20 cellular contexts compared by ENCODE assay signal in genomic region chr13:20482818-20483217, GRCh38. TPM values are rescaled to one million over a fixed set of nuclear protein-coding genes. Genes with fewer than 3 reads are reported as not detected.
A peak's percentile ranks its signal among the peaks of the same experiment; 100 is the strongest.
DNase-seq lines count a peak whose midpoint lies in the region; ATAC-seq, FAIRE-seq and TF ChIP-seq lines count a peak whose summit lies in the region.
"Had no signal": no experiment of that assay in that cellular context is flagged by ENCODE, and none has a peak within 500 bp of the region (broad histone marks: within the 10 kb centered on the region; RNA-seq: fewer than 3 reads in every experiment).

No MANE protein-coding gene starts in this region.

- H3K9me3 Mint-ChIP-seq in Calu3 (ENCODE audit: low read depth, unreplicated experiment) (no peaks in the 10 kb centered on the region), progenitor cell of endocrine pancreas (ENCODE audit: low read depth) (no peaks in the 10 kb centered on the region)
- H3K9me3 Mint-ChIP-seq: HFFc6 had no signal

- H3K4me3 Mint-ChIP-seq in Calu3 (ENCODE audit: low read depth, unreplicated experiment) (peak overlapping the region; percentile 50), progenitor cell of endocrine pancreas (ENCODE audit: low read depth) (no peak overlapping the region)
- H3K4me3 Mint-ChIP-seq: HFFc6 had no signal

- no peak overlapping the region for H3K4me3 ChIP-seq in body of pancreas
- H3K4me3 ChIP-seq: K562 had no signal

- TF ChIP-seq CTCF in Calu3 (IDR thresholded peaks at IDR 0.05; ENCODE audit: unreplicated experiment) (no peak), body of pancreas (IDR thresholded peaks at IDR 0.05) (no peak), progenitor cell of endocrine pancreas (IDR thresholded peaks at IDR 0.05; ENCODE audit: unreplicated experiment) (no peak)

- H3K4me1 ChIP-seq in body of pancreas: no peaks in the 10 kb centered on the region

- intact Hi-C loops in Calu3 (cut with micrococcal nuclease; ENCODE audit: unreplicated experiment) (loop anchor here (10.0 kb wide), 3 partner anchors 68 to 158 kb away; no protein-coding TSS in a partner anchor), body of pancreas (cut with DNase I) (no loop called here)

- no TSS peak for BruUV-seq in Calu3 (replicated peaks; lab: Mats Ljungman, UMichigan)

- peak overlapping the region in 3 of 4 donors; percentile 41 to 80 (median 52) for H3K27ac ChIP-seq in body of pancreas
- H3K27ac ChIP-seq: HL-60 had no signal

- no peaks in the 10 kb centered on the region for H3K9me3 ChIP-seq in body of pancreas

- peaks cover 7% of the 10 kb centered on the region for H3K4me1 Mint-ChIP-seq in Calu3 (ENCODE audit: low read depth, unreplicated experiment)
- H3K4me1 Mint-ChIP-seq in progenitor cell of endocrine pancreas (ENCODE audit: low read depth): peaks cover 16% of the 10 kb centered on the region

- peak; percentile 79 for FAIRE-seq in islet of Langerhans (lab: Jason Lieb, UNC)
- FAIRE-seq: H1, K562, RCC 7860 had no signal

- H3K27ac Mint-ChIP-seq in Calu3 (ENCODE audit: unreplicated experiment): peak overlapping the region; percentile 12
- peak overlapping the region; percentile 60 for H3K27ac Mint-ChIP-seq in progenitor cell of endocrine pancreas
- H3K27ac Mint-ChIP-seq: HFFc6 had no signal

- H3K36me3 Mint-ChIP-seq in Calu3 (ENCODE audit: insufficient read depth, unreplicated experiment) (peaks cover 6% of the 10 kb centered on the region), progenitor cell of endocrine pancreas (ENCODE audit: insufficient read depth) (no peaks in the 10 kb centered on the region)

- no peaks in the 10 kb centered on the region for H3K27me3 Mint-ChIP-seq in Calu3 (ENCODE audit: unreplicated experiment)
- H3K27me3 Mint-ChIP-seq in progenitor cell of endocrine pancreas: peaks cover 5% of the 10 kb centered on the region

- H3K36me3 ChIP-seq in body of pancreas (replicated peaks in 1 of 2; ENCODE audit: insufficient read depth in 1 of 2, low read depth in 2 of 2): no peaks in the 10 kb centered on the region

- CTCF ChIA-PET in Calu3 (lab: Charles Lee): interaction anchor here (0.5 to 1.1 kb wide), 3 partner anchors 227 to 286 kb away, joined by 3 to 11 read pairs (median 4); no protein-coding TSS in a partner anchor

- 73 to 83% methylated on average over 7 of the region's 7 CpGs for WGBS in body of pancreas, 2 donors

- H3K27me3 ChIP-seq in body of pancreas: no peaks in the 10 kb centered on the region

- DNase-seq in Calu3 (no peak), body of pancreas (no peak), progenitor cell of endocrine pancreas (ENCODE audit: low spot score, unreplicated experiment) (no peak), islet precursor cell (no peak), NCI-H1105 (lab: John Stamatoyannopoulos, UW) (no peak), activated gamma-delta T cell treated with Interleukin-2 at 50 U/mL for 16 hours (no peak), GF-D8 (lab: John Stamatoyannopoulos, UW) (no peak)
- DNase-seq: DMS153, EL, HFFc6, NCI-H1105 treated with DMSO at 0.1 percent for 48 hours, NCI-H187 treated with DMSO at 0.1 percent for 48 hours, NCI-H446 treated with DMSO at 0.1 percent for 48 hours, NCI-H774, SHP77 had no signal

- peak; percentile 58 for ATAC-seq in body of pancreas

- no peak for TF ChIP-seq POLR2A in body of pancreas (IDR thresholded peaks at IDR 0.05)

RNA-seq across cellular contexts. Expression of gene CRYL1, which starts 42.8 kb away (rescaled TPM):
- 12.2 TPM in 2 replicates for total RNA-seq in Calu3 (2022)
- 10 to 100 TPM; 14.5 to 32.2 TPM for total RNA-seq in body of pancreas
- total RNA-seq in progenitor cell of endocrine pancreas: 10.9 and 11.7 TPM in 2 replicates
